Comparison of ENCODE assay signal across 34 cellular contexts in genomic region chr5:136981936-136982335, GRCh38.
"Had no signal": no experiment of that assay in that cellular context is flagged by ENCODE, and none has a peak within 500 bp of the region (broad histone marks: within the 10 kb centered on the region; RNA-seq: fewer than 3 reads in every experiment).

No MANE protein-coding gene starts in this region.

- DNase-seq: Karpas-422, Kasumi-1, MG63, MM.1S, MV-4-11, NCI-H1048, NCI-H1092, NCI-H1092 treated with DMSO at 0.1 percent for 48 hours, NCI-H1105, NCI-H1105 treated with DMSO at 0.1 percent for 48 hours, NCI-H1417 treated with DMSO at 0.1 percent for 48 hours, NCI-H1436, NCI-H1436 treated with DMSO at 0.1 percent for 48 hours, NCI-H146, NCI-H1694, NCI-H1694 treated with DMSO at 0.1 percent for 48 hours, NCI-H187, NCI-H187 treated with DMSO at 0.1 percent for 48 hours, NCI-H1930, NCI-H2029, NCI-H2029 treated with DMSO at 0.1 percent for 48 hours, NCI-H2081, NCI-H2081 treated with DMSO at 0.1 percent for 48 hours, NCI-H2107, NCI-H2171, NCI-H2171 treated with DMSO at 0.1 percent for 48 hours, NCI-H2227 treated with DMSO at 0.1 percent for 48 hours, NCI-H226, NCI-H345, NCI-H446, NCI-H446 treated with DMSO at 0.1 percent for 48 hours, NCI-H510A, NCI-H510A treated with DMSO at 0.1 percent for 48 hours, NCI-H524 had no signal

- H3K4me3 ChIP-seq: MG63 had no signal

- H3K9me3 ChIP-seq: MG63 had no signal

- H3K27me3 ChIP-seq: MG63 had no signal
